ENCODE assay signal across 7 cellular contexts in the genomic region with DNA sequence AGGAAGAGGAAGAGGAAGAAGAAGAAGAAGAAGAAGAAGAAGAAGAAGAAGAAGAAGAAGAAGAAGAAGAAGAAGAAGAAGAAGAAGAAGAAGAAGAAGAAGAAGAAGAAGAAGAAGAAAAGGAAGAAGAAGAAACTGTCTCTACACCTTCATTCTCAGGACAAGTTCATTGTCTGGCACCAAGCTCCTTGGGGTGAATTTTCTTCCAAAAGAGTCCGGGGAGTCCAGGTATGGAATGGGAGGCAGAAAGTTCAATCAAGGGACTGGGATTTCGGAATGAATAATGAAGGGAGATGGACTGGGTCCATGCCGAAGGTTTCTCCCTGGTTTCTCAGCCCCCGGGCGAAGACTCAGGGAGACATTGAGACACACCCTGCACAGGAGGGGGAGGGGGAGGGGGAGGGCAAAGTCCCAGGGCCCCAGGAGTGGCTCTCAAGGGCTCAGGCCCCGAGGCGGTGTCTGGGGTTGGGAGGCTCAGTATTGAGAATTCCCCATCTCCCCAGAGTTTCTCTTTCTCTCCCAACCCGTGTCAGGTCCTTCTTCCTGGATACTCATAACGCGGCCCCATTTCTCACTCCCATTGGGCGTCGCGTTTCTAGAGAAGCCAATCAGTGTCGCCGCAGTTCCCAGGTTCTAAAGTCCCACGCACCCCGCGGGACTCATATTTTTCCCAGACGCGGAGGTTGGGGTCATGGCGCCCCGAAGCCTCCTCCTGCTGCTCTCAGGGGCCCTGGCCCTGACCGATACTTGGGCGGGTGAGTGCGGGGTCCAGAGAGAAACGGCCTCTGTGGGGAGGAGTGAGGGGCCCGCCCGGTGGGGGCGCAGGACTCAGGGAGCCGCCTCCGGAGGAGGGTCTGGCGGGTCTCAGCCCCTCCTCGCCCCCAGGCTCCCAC. TPM values are rescaled to one million over a fixed set of nuclear protein-coding genes. Genes with fewer than 3 reads are reported as not detected.
A peak's percentile ranks its signal among the peaks of the same experiment; 100 is the strongest.
DNase-seq lines count a peak whose midpoint lies in the region; ATAC-seq lines count a peak whose summit lies in the region.

A gene (plus strand): TSS at position 662 of the 893 bp plus-strand sequence. CDS start 30 bp downstream, at position 692.

- H3K4me3 Mint-ChIP-seq in activated CD8-positive, alpha-beta memory T cell treated with anti-CD3 and anti-CD28 coated beads, Interleukin-2, amount 10 ng/mL, durations not matched to agents 7 days and 5 days, result peak within 1 kb of the TSS; percentile 98

- no peaks in the 10 kb centered on the region for H3K9me3 ChIP-seq in endocrine pancreas (ENCODE audit: control insufficient read depth, low read length)

- peak; percentile 87 for ATAC-seq in GM18517 (IDR thresholded peaks at IDR 0.05; ENCODE audit: unreplicated experiment)
- ATAC-seq in HG02885 (IDR thresholded peaks at IDR 0.05; ENCODE audit: poor library complexity, unreplicated experiment), result peak; percentile 89
- peak; percentile 90 for ATAC-seq in activated CD8-positive, alpha-beta memory T cell treated with anti-CD3 and anti-CD28 coated beads, Interleukin-2, amount 10 ng/mL, durations not matched to agents 7 days and 5 days

- no CpG with 5 or more reads among the region's 33 CpGs for WGBS in mesendoderm (ENCODE audit: extremely low coverage, insufficient coverage, low lambda C conversion rate)

- H3K27me3 Mint-ChIP-seq in activated CD8-positive, alpha-beta memory T cell treated with anti-CD3 and anti-CD28 coated beads, Interleukin-2, amount 10 ng/mL, durations not matched to agents 7 days and 5 days, result no peaks in the 10 kb centered on the region

- H3K36me3 ChIP-seq in endocrine pancreas (ENCODE audit: control insufficient read depth, insufficient read depth, low read length) (no peaks in the 10 kb centered on the region), mesendoderm (ENCODE audit: control insufficient read depth, insufficient read depth, low read length) (no peaks in the 10 kb centered on the region)

- H3K79me2 ChIP-seq in mesendoderm (ENCODE audit: control insufficient read depth, insufficient read depth, low read length), result no peaks in the 10 kb centered on the region

- no peak within 1 kb of the TSS for H3K27ac ChIP-seq in mesendoderm (ENCODE audit: low read depth, low read length)

- H3K4me3 ChIP-seq in endocrine pancreas (ENCODE audit: control insufficient read depth, insufficient read depth, low read length) (peak within 1 kb of the TSS; percentile 71), mesendoderm (ENCODE audit: low read length) (peak within 1 kb of the TSS; percentile 54)

- DNase-seq in NCI-H460 (ENCODE audit: extremely low read depth, low read depth) (peak; percentile 88), mesendoderm (peak; percentile 75)
- peak; percentile 92 for DNase-seq in activated CD8-positive, alpha-beta memory T cell treated with anti-CD3 and anti-CD28 coated beads, Interleukin-2, amount 10 ng/mL, durations not matched to agents 7 days and 5 days
- peak; percentile 74 for DNase-seq in stimulated activated CD8-positive, alpha-beta memory T cell treated with anti-CD3 and anti-CD28 coated beads, Interleukin-12 subunit alpha, Interleukin-12 subunit beta, amount 100 ng/mL, for 1 hour (ENCODE audit: low read depth)

- peaks cover 50% of the 10 kb centered on the region for H3K4me1 Mint-ChIP-seq in activated CD8-positive, alpha-beta memory T cell treated with anti-CD3 and anti-CD28 coated beads, Interleukin-2, amount 10 ng/mL, durations not matched to agents 7 days and 5 days

- H2BK15ac ChIP-seq in mesendoderm (replicated peaks; ENCODE audit: low read depth), result no peak within 1 kb of the TSS

- H4K5ac ChIP-seq in mesendoderm (ENCODE audit: low read length), result no peak within 1 kb of the TSS

- no peak within 1 kb of the TSS for H2BK5ac ChIP-seq in mesendoderm (ENCODE audit: low read length)

- H4K8ac ChIP-seq in mesendoderm (ENCODE audit: low read depth, low read length), result no peak within 1 kb of the TSS

- H3K27ac Mint-ChIP-seq in activated CD8-positive, alpha-beta memory T cell treated with anti-CD3 and anti-CD28 coated beads, Interleukin-2, amount 10 ng/mL, durations not matched to agents 7 days and 5 days, result peak within 1 kb of the TSS; percentile 93

- H3K36me3 Mint-ChIP-seq in activated CD8-positive, alpha-beta memory T cell treated with anti-CD3 and anti-CD28 coated beads, Interleukin-2, amount 10 ng/mL, durations not matched to agents 7 days and 5 days, result peaks cover 45% of the 10 kb centered on the region

- no peaks in the 10 kb centered on the region for H3K4me1 ChIP-seq in endocrine pancreas (ENCODE audit: control insufficient read depth, insufficient read depth, low read length)
- H3K4me1 ChIP-seq in mesendoderm (ENCODE audit: control insufficient read depth, low read depth, low read length), result no peaks in the 10 kb centered on the region

- peak within 1 kb of the TSS; percentile 83 for H3K56ac ChIP-seq in mesendoderm (ENCODE audit: low read length)

- no peak within 1 kb of the TSS for H3K4ac ChIP-seq in mesendoderm (ENCODE audit: low read depth, low read length)

- no peak within 1 kb of the TSS for H3K23ac ChIP-seq in mesendoderm (ENCODE audit: low read length)

- H3K4me2 ChIP-seq in mesendoderm (ENCODE audit: low read length), result peak within 1 kb of the TSS; percentile 94

- H3K9me3 Mint-ChIP-seq in activated CD8-positive, alpha-beta memory T cell treated with anti-CD3 and anti-CD28 coated beads, Interleukin-2, amount 10 ng/mL, durations not matched to agents 7 days and 5 days (ENCODE audit: low read depth), result no peaks in the 10 kb centered on the region

- no peaks in the 10 kb centered on the region for H3K79me1 ChIP-seq in mesendoderm (ENCODE audit: low read length)

- H3K18ac ChIP-seq in mesendoderm (ENCODE audit: low read length), result no peak within 1 kb of the TSS

- CTCF ChIA-PET in activated CD8-positive, alpha-beta memory T cell treated with anti-CD3 and anti-CD28 coated beads, Interleukin-2, amount 10 ng/mL, durations not matched to agents 7 days and 5 days (lab: Charles Lee), result interaction anchor here (0.8 to 2.1 kb wide), 5 partner anchors 11 to 73 kb away, joined by 3 to 8 read pairs (median 4); no protein-coding TSS in a partner anchor

- no peak within 1 kb of the TSS for H2AK5ac ChIP-seq in mesendoderm (ENCODE audit: low read length)

- H3K27me3 ChIP-seq in endocrine pancreas (ENCODE audit: control insufficient read depth, insufficient read depth, low read length) (no peaks in the 10 kb centered on the region), mesendoderm (ENCODE audit: insufficient read depth, low read length, poor library complexity) (peaks cover 6% of the 10 kb centered on the region)

- H2BK120ac ChIP-seq in mesendoderm (ENCODE audit: low read depth, low read length), result no peak within 1 kb of the TSS

- H3K9ac ChIP-seq in endocrine pancreas (ENCODE audit: control insufficient read depth, insufficient read depth, low read length) (peak within 1 kb of the TSS; percentile 88), mesendoderm (ENCODE audit: low read length) (peak within 1 kb of the TSS; percentile 62)

RNA-seq across cellular contexts. Expression of the gene that starts here (rescaled TPM):
- total RNA-seq in NCI-H460 (2014; rRNA removed; shearing (Covaris generic)), result 17.7 and 18.5 TPM in 2 replicates
- polyA plus RNA-seq in NCI-H460 (2014; cell fraction: nucleus; rRNA removed), result 43.3 and 49.1 TPM in 2 replicates
- total RNA-seq in activated CD8-positive, alpha-beta memory T cell treated with anti-CD3 and anti-CD28 coated beads, Interleukin-2, amount 10 ng/mL, durations not matched to agents 7 days and 5 days, result 100 to 1,000 TPM; 300 to 444 TPM
- 2.0 TPM for polyA plus RNA-seq in mesendoderm (2013, experiment 1 of 2)
- polyA plus RNA-seq in mesendoderm (2013, experiment 2 of 2), result 1.8 TPM

Comparison
In these comparisons a context has a peak if more than half of its experiments do, and no peak if none do; other contexts are left out.
1. RNA of the gene that starts here (total RNA-seq): 300 to 444 TPM in activated CD8-positive, alpha-beta memory T cell treated with anti-CD3 and anti-CD28 coated beads, Interleukin-2, amount 10 ng/mL, durations not matched to agents 7 days and 5 days; 17.7 to 18.5 TPM in NCI-H460; every median in the first group is over 10 times any median in the second.
2. Peak in every context shown above with its lines, with median percentiles within 50 percentile points of each other: ATAC-seq and DNase-seq.